Comparison of ENCODE assay signal across 19 cellular contexts in genomic region chr6:12138936-12139335, GRCh38.
DNase-seq lines count a peak whose midpoint lies in the region; ATAC-seq and FAIRE-seq lines count a peak whose summit lies in the region.
"Had no signal": no experiment of that assay in that cellular context is flagged by ENCODE, and none has a peak within 500 bp of the region (broad histone marks: within the 10 kb centered on the region; RNA-seq: fewer than 3 reads in every experiment).

No MANE protein-coding gene starts in this region.

- H3K4me1 ChIP-seq in naive thymus-derived CD4-positive, alpha-beta T cell (ENCODE audit: control insufficient read depth in 2 of 2, insufficient read depth in 2 of 2, low read length in 2 of 2), result peaks cover 4 to 19% of the 10 kb centered on the region in 2 donors

- POLR2A ChIA-PET in activated CD4-positive, alpha-beta T cell treated with anti-CD3 and anti-CD28 coated beads for 36 hours (lab: Charles Lee), result no interaction called here
- POLR2A ChIA-PET in naive thymus-derived CD4-positive, alpha-beta T cell (lab: Charles Lee), result interaction anchor here (0.8 to 1.7 kb wide), 2 partner anchors 13 to 22 kb away, joined by 4 to 5 read pairs; no protein-coding TSS in a partner anchor

- no peaks in the 10 kb centered on the region for H3K27me3 ChIP-seq in naive thymus-derived CD4-positive, alpha-beta T cell (ENCODE audit: control insufficient read depth in 2 of 2, insufficient read depth in 2 of 2, low read length in 2 of 2)
- H3K27me3 ChIP-seq: SJCRH30 had no signal

- CTCF ChIA-PET in activated CD4-positive, alpha-beta T cell treated with anti-CD3 and anti-CD28 coated beads for 36 hours (lab: Charles Lee), result no interaction called here
- CTCF ChIA-PET in naive thymus-derived CD4-positive, alpha-beta T cell (lab: Charles Lee), result no interaction called here

- peaks cover 66% of the 10 kb centered on the region for H3K36me3 Mint-ChIP-seq in activated CD4-positive, alpha-beta T cell treated with anti-CD3 and anti-CD28 coated beads for 36 hours (ENCODE audit: low read depth)
- H3K36me3 Mint-ChIP-seq in activated T-helper 17 cell treated with anti-CD3 and anti-CD28 coated beads, Interleukin-2, amount 50 U/mL, for 72 hours (ENCODE audit: low read depth), result peaks cover 87% of the 10 kb centered on the region
- H3K36me3 Mint-ChIP-seq in naive thymus-derived CD4-positive, alpha-beta T cell, result peaks cover 28 to 66% (median 51%) of the 10 kb centered on the region in 5 donors

- H3K9me3 Mint-ChIP-seq in activated CD4-positive, alpha-beta T cell treated with anti-CD3 and anti-CD28 coated beads for 36 hours (ENCODE audit: low read depth), result peaks cover 14% of the 10 kb centered on the region
- H3K9me3 Mint-ChIP-seq in activated T-helper 17 cell treated with anti-CD3 and anti-CD28 coated beads, Interleukin-2, amount 50 U/mL, for 72 hours, result peaks cover 8% of the 10 kb centered on the region
- peaks cover 0 to 22% (median 5%) of the 10 kb centered on the region in 11 donors for H3K9me3 Mint-ChIP-seq in naive thymus-derived CD4-positive, alpha-beta T cell
- H3K9me3 Mint-ChIP-seq: activated T-cell treated with anti-CD3 and anti-CD28 coated beads, Interleukin-2, amount 50 U/mL, for 24 hours had no signal

- no peak overlapping the region for H3K4me3 ChIP-seq in naive thymus-derived CD4-positive, alpha-beta T cell (ENCODE audit: low read length)
- H3K4me3 ChIP-seq: SJCRH30 had no signal

- H3K4me1 Mint-ChIP-seq in activated CD4-positive, alpha-beta T cell treated with anti-CD3 and anti-CD28 coated beads for 36 hours, result peaks cover 30% of the 10 kb centered on the region
- H3K4me1 Mint-ChIP-seq in activated T-helper 17 cell treated with anti-CD3 and anti-CD28 coated beads, Interleukin-2, amount 50 U/mL, for 72 hours, result peaks cover 24% of the 10 kb centered on the region
- peaks cover 19 to 44% (median 35%) of the 10 kb centered on the region in 7 donors for H3K4me1 Mint-ChIP-seq in naive thymus-derived CD4-positive, alpha-beta T cell
- H3K4me1 Mint-ChIP-seq: B cell had no signal

- no peak for FAIRE-seq in frontal cortex (lab: Jason Lieb, UNC)
- FAIRE-seq: RCC 7860 had no signal

- H3K4me3 Mint-ChIP-seq in activated CD4-positive, alpha-beta T cell treated with anti-CD3 and anti-CD28 coated beads for 36 hours, result no peak overlapping the region
- no peak overlapping the region for H3K4me3 Mint-ChIP-seq in activated T-helper 17 cell treated with anti-CD3 and anti-CD28 coated beads, Interleukin-2, amount 50 U/mL, for 72 hours
- H3K4me3 Mint-ChIP-seq in naive thymus-derived CD4-positive, alpha-beta T cell, result peak overlapping the region in 9 of 10 donors; percentile 2 to 79 (median 51)
- H3K4me3 Mint-ChIP-seq: activated T-cell treated with anti-CD3 and anti-CD28 coated beads, Interleukin-2, amount 50 U/mL, for 24 hours; B cell; H9 had no signal

- no peaks in the 10 kb centered on the region for H3K9me3 ChIP-seq in naive thymus-derived CD4-positive, alpha-beta T cell (ENCODE audit: control insufficient read depth in 2 of 3, low read length in 3 of 3)
- H3K9me3 ChIP-seq: SJCRH30 had no signal

- H3K36me3 ChIP-seq in naive thymus-derived CD4-positive, alpha-beta T cell (ENCODE audit: control insufficient read depth in 2 of 3, insufficient read depth in 3 of 3, low read length in 3 of 3), result peaks cover 0 to 11% (median 6%) of the 10 kb centered on the region in 3 experiments
- H3K36me3 ChIP-seq: SJCRH30 had no signal

- no peak overlapping the region for H3K27ac ChIP-seq in naive thymus-derived CD4-positive, alpha-beta T cell (ENCODE audit: low read depth, low read length)
- H3K27ac ChIP-seq: KMS-11, SJCRH30 had no signal

- no peak for ATAC-seq in activated CD4-positive, alpha-beta T cell treated with anti-CD3 and anti-CD28 coated beads for 36 hours
- no peak for ATAC-seq in activated T-helper 17 cell treated with anti-CD3 and anti-CD28 coated beads, Interleukin-2, amount 50 U/mL, for 72 hours (replicated peaks)
- ATAC-seq in naive thymus-derived CD4-positive, alpha-beta T cell, result no peak
- ATAC-seq in GM19035 (IDR thresholded peaks at IDR 0.05; ENCODE audit: unreplicated experiment), result no peak

- H3K27ac Mint-ChIP-seq in activated CD4-positive, alpha-beta T cell treated with anti-CD3 and anti-CD28 coated beads for 36 hours, result peak overlapping the region; percentile 39
- H3K27ac Mint-ChIP-seq in activated T-helper 17 cell treated with anti-CD3 and anti-CD28 coated beads, Interleukin-2, amount 50 U/mL, for 72 hours, result peak overlapping the region; percentile 12
- peak overlapping the region; percentile 12 to 90 (median 79) for H3K27ac Mint-ChIP-seq in naive thymus-derived CD4-positive, alpha-beta T cell
- H3K27ac Mint-ChIP-seq: B cell, H9 had no signal

- intact Hi-C loops in activated CD4-positive, alpha-beta T cell treated with anti-CD3 and anti-CD28 coated beads for 36 hours (cut with DNase I, micrococcal nuclease), result no loop called here
- intact Hi-C loops in naive thymus-derived CD4-positive, alpha-beta T cell (cut with micrococcal nuclease), result loop anchor here (1.0 to 2.0 kb wide), 4 partner anchors 9 to 128 kb away; no protein-coding TSS in a partner anchor

- no peak for DNase-seq in activated CD4-positive, alpha-beta T cell treated with anti-CD3 and anti-CD28 coated beads for 36 hours
- DNase-seq in activated CD4-positive, alpha-beta T cell treated with anti-CD3 and anti-CD28 coated beads for 4 hours, result no peak
- peak; percentile 47 for DNase-seq in ELR (ENCODE audit: low read depth)
- DNase-seq in naive thymus-derived CD4-positive, alpha-beta T cell, result no peak
- DNase-seq in frontal cortex (ENCODE audit: low spot score in 2 of 2), result no peak
- no peak for DNase-seq in C1 segment of cervical spinal cord (lab: John Stamatoyannopoulos, UW)
- DNase-seq: activated T-cell treated with anti-CD3 and anti-CD28 coated beads, Interleukin-2, amount 50 U/mL, for 24 hours; cerebellar nuclear complex; H9; mesendoderm; NCI-H1694 treated with DMSO at 0.1 percent for 48 hours; NCI-H526 treated with DMSO at 0.1 percent for 48 hours; nucleus accumbens had no signal

- H3K27me3 Mint-ChIP-seq in activated CD4-positive, alpha-beta T cell treated with anti-CD3 and anti-CD28 coated beads for 36 hours, result no peaks in the 10 kb centered on the region
- H3K27me3 Mint-ChIP-seq in activated T-helper 17 cell treated with anti-CD3 and anti-CD28 coated beads, Interleukin-2, amount 50 U/mL, for 72 hours, result no peaks in the 10 kb centered on the region
- no peaks in the 10 kb centered on the region for H3K27me3 Mint-ChIP-seq in naive thymus-derived CD4-positive, alpha-beta T cell
- H3K27me3 Mint-ChIP-seq: activated T-cell treated with anti-CD3 and anti-CD28 coated beads, Interleukin-2, amount 50 U/mL, for 24 hours; B cell had no signal

Comparison
In these comparisons a context has a peak if more than half of its experiments do, and no peak if none do; other contexts are left out.
1. H3K27ac Mint-ChIP-seq: peak in every context shown above with its lines; median percentile 79 in naive thymus-derived CD4-positive, alpha-beta T cell; 39 in activated CD4-positive, alpha-beta T cell treated with anti-CD3 and anti-CD28 coated beads for 36 hours; 12 in activated T-helper 17 cell treated with anti-CD3 and anti-CD28 coated beads, Interleukin-2, amount 50 U/mL, for 72 hours.
2. H3K4me3 Mint-ChIP-seq: peak in naive thymus-derived CD4-positive, alpha-beta T cell (9 of 10); none in activated CD4-positive, alpha-beta T cell treated with anti-CD3 and anti-CD28 coated beads for 36 hours (single experiment) and activated T-helper 17 cell treated with anti-CD3 and anti-CD28 coated beads, Interleukin-2, amount 50 U/mL, for 72 hours (single experiment).
3. intact Hi-C loops: an anchor here in naive thymus-derived CD4-positive, alpha-beta T cell (1.0 to 2.0 kb wide); none called in activated CD4-positive, alpha-beta T cell treated with anti-CD3 and anti-CD28 coated beads for 36 hours.